In genomic region chr10:88944813-88945212, GRCh38 we compare ENCODE assay signal across 10 cellular contexts. TPM values are rescaled to one million over a fixed set of nuclear protein-coding genes. Genes with fewer than 3 reads are reported as not detected.
DNase-seq lines count a peak whose midpoint lies in the region; ATAC-seq, FAIRE-seq and TF ChIP-seq lines count a peak whose summit lies in the region.
"Had no signal": no experiment of that assay in that cellular context is flagged by ENCODE, and none has a peak within 500 bp of the region (broad histone marks: within the 10 kb centered on the region; RNA-seq: fewer than 3 reads in every experiment).

No MANE protein-coding gene starts in this region.

- H3K9me3 ChIP-seq in A673 (ENCODE audit: low read depth, low read length, poor library complexity, severe bottlenecking) (no peaks in the 10 kb centered on the region), GM12878 (replicated peaks; ENCODE audit: control insufficient read depth, insufficient read depth, low read length) (no peaks in the 10 kb centered on the region), prostate gland (no peaks in the 10 kb centered on the region)
- H3K9me3 ChIP-seq: A549 had no signal

- SMC1A ChIA-PET in GM12878 (lab: Charles Lee; ENCODE audit: uncharacterized antibody, unreplicated experiment) = interaction anchor here (0.8 to 5.2 kb wide), 23 partner anchors 8 to 425 kb away, joined by 3 to 28 read pairs (median 4); partner anchors contain the start of gene FAS

- intact Hi-C loops in A673 (cut with micrococcal nuclease; ENCODE audit: unreplicated experiment) = no loop called here
- intact Hi-C loops in GM12878 (cut with micrococcal nuclease; ENCODE audit: unreplicated experiment) = no loop called here
- intact Hi-C loops in prostate gland (cut with DNase I) = no loop called here

- no TSS peak for BruUV-seq in A673 (replicated peaks; lab: Mats Ljungman, UMichigan)
- no TSS peak for BruUV-seq in GM12878 (replicated peaks; lab: Mats Ljungman, UMichigan)

- DNase-seq in A673 (ENCODE audit: low spot score) (no peak), GM12878 (ENCODE audit: low read depth, low spot score) (no peak), prostate gland (ENCODE audit: low spot score) (no peak), NCI-H510A treated with DMSO at 0.1 percent for 48 hours (lab: John Stamatoyannopoulos, UW) (no peak), ACHN (no peak)
- DNase-seq: erythroblast had no signal

- no peak for TF ChIP-seq RAD21 in GM12878 (IDR thresholded peaks at IDR 0.05; ENCODE audit: insufficient read depth, low read depth, low read length)

- FAIRE-seq in GM12878 (lab: Jason Lieb, UNC) = peak; percentile 83
- FAIRE-seq: A549 had no signal

- POLR2A ChIA-PET in A673 (lab: Charles Lee; ENCODE audit: low non-redundant PET) = no interaction called here
- POLR2A ChIA-PET in GM12878 (lab: Charles Lee) = interaction anchor here (1.0 kb wide), 1 partner anchor 46 kb away, joined by 3 read pairs; no protein-coding TSS in a partner anchor

- in situ Hi-C loops in GM12878 (cut with MboI) = no loop called here
- in situ Hi-C loops in ACHN (cut with HindIII; ENCODE audit: low pct_ligation_motif_present, low pct_unique_long_range_greater_than_20kb, low sequenced_read_pairs) = no loop called here

- peak overlapping the region; percentile 25 for H3K27ac ChIP-seq in A673 (ENCODE audit: low read depth, low read length, poor library complexity, severe bottlenecking)
- H3K27ac ChIP-seq in GM12878 (ENCODE audit: control insufficient read depth, insufficient read depth) = 0 out of 2 replicates have a peak overlapping the region, but pooled peaks have one; percentile 45
- H3K27ac ChIP-seq in prostate gland = no peak overlapping the region
- H3K27ac ChIP-seq: A549 had no signal

- no peak overlapping the region for H2AFZ ChIP-seq in GM12878 (ENCODE audit: control insufficient read depth, low read depth, low read length)

- H3K4me1 ChIP-seq in A673 (ENCODE audit: insufficient read depth, low read length, poor library complexity, severe bottlenecking) (peaks cover 9% of the 10 kb centered on the region), GM12878 (ENCODE audit: control insufficient read depth, insufficient read depth, low read length) (peaks cover 4% of the 10 kb centered on the region), prostate gland (replicated peaks) (no peaks in the 10 kb centered on the region)
- H3K4me1 ChIP-seq: A549 had no signal

- 0% methylated on average over 3 of the region's 3 CpGs for WGBS in GM12878 (ENCODE audit: insufficient coverage, insufficient replicate concordance, low lambda C conversion rate, missing lambda C conversion rate)
- 59% methylated on average over 3 of the region's 3 CpGs for WGBS in prostate gland

- H3K27me3 ChIP-seq in A673 (replicated peaks; ENCODE audit: insufficient read depth, low read depth, low read length, poor library complexity) (no peaks in the 10 kb centered on the region), GM12878 (replicated peaks in 1 of 2; ENCODE audit: control insufficient read depth in 2 of 2, insufficient read depth in 2 of 2, low read length in 1 of 2) (no peaks in the 10 kb centered on the region), prostate gland (replicated peaks; ENCODE audit: insufficient read depth) (no peaks in the 10 kb centered on the region)

- RAD21 ChIA-PET in GM12878 (lab: Charles Lee; ENCODE audit: unreplicated experiment) = interaction anchor here (0.9 to 3.6 kb wide), 9 partner anchors 9 to 265 kb away, joined by 3 to 21 read pairs (median 5); partner anchors contain the start of gene FAS

- peak overlapping the region; percentile 15 for H3K4me2 ChIP-seq in GM12878 (ENCODE audit: control insufficient read depth, insufficient read depth)
- H3K4me2 ChIP-seq: A549 had no signal

- H3K36me3 ChIP-seq in A673 (ENCODE audit: insufficient read depth, low read length, poor library complexity, severe bottlenecking) = peaks cover 19% of the 10 kb centered on the region
- no peaks in the 10 kb centered on the region; a peak in 1 of 4 replicates for H3K36me3 ChIP-seq in GM12878 (ENCODE audit: control insufficient read depth in 2 of 2, insufficient read depth in 2 of 2, low read length in 1 of 2)
- H3K36me3 ChIP-seq in prostate gland = no peaks in the 10 kb centered on the region

- peak; percentile 74 for ATAC-seq in GM18868 (IDR thresholded peaks at IDR 0.05; ENCODE audit: unreplicated experiment)
- ATAC-seq in HG02759 (IDR thresholded peaks at IDR 0.05; ENCODE audit: unreplicated experiment) = peak; percentile 49
- ATAC-seq in GM12878 = peak; percentile 91
- no peak for ATAC-seq in GM18873 (IDR thresholded peaks at IDR 0.05; ENCODE audit: low FRiP score, unreplicated experiment)
- ATAC-seq: A549 had no signal

- no peak overlapping the region for H3K9ac ChIP-seq in GM12878 (ENCODE audit: control insufficient read depth, insufficient read depth, low read length)

- CTCF ChIA-PET in A673 (lab: Charles Lee) = no interaction called here
- CTCF ChIA-PET in GM12878 (lab: Yijun Ruan, JAX) = interaction anchor here (1.0 to 5.3 kb wide), 12 partner anchors 8 to 299 kb away, joined by 3 to 42 read pairs (median 8); no protein-coding TSS in a partner anchor

- peak in 1 of 2 experiments; percentile 38; a peak in 1 of 4 replicates for TF ChIP-seq EP300 in GM12878 (IDR thresholded peaks at IDR 0.05; ENCODE audit: borderline replicate concordance in 1 of 2, control insufficient read depth in 1 of 2, low read depth in 2 of 2, low read length in 2 of 2)

- H3K79me2 ChIP-seq in GM12878 (ENCODE audit: control insufficient read depth, insufficient read depth, low read length) = no peaks in the 10 kb centered on the region

- H3K4me3 ChIP-seq in A673 (ENCODE audit: low read depth, low read length, poor library complexity, severe bottlenecking) (no peak overlapping the region), GM12878 (no peak overlapping the region), prostate gland (no peak overlapping the region)
- H3K4me3 ChIP-seq: A549 had no signal

- no peaks in the 10 kb centered on the region for H4K20me1 ChIP-seq in GM12878 (ENCODE audit: control insufficient read depth, insufficient read depth)

- no peak for TF ChIP-seq CTCF in A673 (conservative IDR thresholded peaks at IDR 0.05; ENCODE audit: low read depth, low read length)
- no peak for TF ChIP-seq CTCF in GM12878 (IDR thresholded peaks at IDR 0.05 in 2 of 3, conservative IDR thresholded peaks at IDR 0.05 in 1 of 3; ENCODE audit: control insufficient read depth in 2 of 3, extremely low read depth in 1 of 3, insufficient read depth in 1 of 3, low read depth in 3 of 3, low read length in 3 of 3)
- no peak for TF ChIP-seq CTCF in prostate gland (IDR thresholded peaks at IDR 0.05)

- TF ChIP-seq POLR2A in GM12878 (IDR thresholded peaks at IDR 0.05; ENCODE audit: low read depth, low read length) (no peak), prostate gland (IDR thresholded peaks at IDR 0.05) (no peak)

TF ChIP-seq in GM12878, 131 proteins besides CTCF, POLR2A, EP300 and RAD21 (continues in another document):
- TF ChIP-seq RBBP5 (conservative IDR thresholded peaks at IDR 0.05) (no peak), MAX (IDR thresholded peaks at IDR 0.05; ENCODE audit: low read depth, low read length) (no peak), IKZF1 (conservative IDR thresholded peaks at IDR 0.05) (peak; percentile 51), ETV6 (conservative IDR thresholded peaks at IDR 0.05 in 1 of 2, IDR thresholded peaks at IDR 0.05 in 1 of 2; ENCODE audit: borderline replicate concordance in 1 of 2, low read depth in 1 of 2) (peak in 1 of 2 experiments; percentile 62; a peak in 1 of 4 replicates), RB1 (IDR thresholded peaks at IDR 0.05; ENCODE audit: borderline replicate concordance) (no peak)

RNA-seq across cellular contexts. Expression of gene ACTA2, which starts 7.8 kb away (rescaled TPM):
- total RNA-seq in A673 (2021) = 52.2 and 78.4 TPM in 2 replicates
- total RNA-seq in GM12878 (2013; cell fraction: nucleolus; rRNA removed) = 23.9 and 26.3 TPM in 2 replicates
- 25.3 and 32.5 TPM in 2 replicates for total RNA-seq in GM12878 (2014; rRNA removed)
- 19.1 and 19.7 TPM in 2 replicates for total RNA-seq in GM12878 (2014; rRNA removed; fragmentation: Illumina TruSeq; extraction: Trizol)
- total RNA-seq in GM12878 (2021) = 38.4 and 39.2 TPM in 2 replicates
- 43.4 TPM for polyA plus RNA-seq in GM12878 (2011; ENCODE audit: low read depth)
- polyA plus RNA-seq in GM12878 (2011; rRNA removed) = 18.1 and 32.2 TPM in 2 replicates
- polyA plus RNA-seq in GM12878 (2011; cell fraction: cytosol; rRNA removed) = 54.6 and 70.4 TPM in 2 replicates
- polyA plus RNA-seq in GM12878 (2011; cell fraction: nucleus; rRNA removed) = 40.9 and 41.4 TPM in 2 replicates
- polyA plus RNA-seq in GM12878 (2012) = 45.7 and 60.9 TPM in 2 replicates
- 39.5 and 39.9 TPM in 2 replicates for polyA plus RNA-seq in GM12878 (2014; fragmentation: Illumina TruSeq; extraction: Trizol)
- 10 to 100 TPM in 1 of 2 experiments, 1 to 10 TPM in 1; 7.4 to 11.6 TPM for polyA plus RNA-seq in GM12878 (2014; fragmentation: Nextera tagmentation; extraction: Ambion mirVana)
- polyA plus RNA-seq in GM12878 (2014; rRNA removed) = 23.9 and 32.0 TPM in 2 replicates
- polyA plus RNA-seq in GM12878 (2016; fragmentation: Nextera tagmentation; extraction: Ambion mirVana) = 10 to 100 TPM; 75.4 to 78.2 TPM
- polyA minus RNA-seq in GM12878 (2011; rRNA and poly(A)+ RNA removed) = 44.8 and 58.0 TPM in 2 replicates
- 28.2 and 29.3 TPM in 2 replicates for polyA minus RNA-seq in GM12878 (2011; cell fraction: cytosol; rRNA and poly(A)+ RNA removed)
- 19.0 and 37.1 TPM in 2 replicates for polyA minus RNA-seq in GM12878 (2011; cell fraction: nucleus; rRNA and poly(A)+ RNA removed)
- 1,000 to 10,000 TPM; 1,024 to 1,957 TPM for total RNA-seq in prostate gland

RNA-seq across cellular contexts. Expression of gene FAS, which starts 45.8 kb away (rescaled TPM):
- total RNA-seq in A673 (2021) (30.4 and 40.3 TPM in 2 replicates), GM12878 (2014; rRNA removed) (70.0 and 85.3 TPM in 2 replicates), GM12878 (2014; rRNA removed; fragmentation: Illumina TruSeq; extraction: Trizol) (78.2 and 82.0 TPM in 2 replicates), GM12878 (2021) (61.1 and 62.9 TPM in 2 replicates), prostate gland (10 to 100 TPM; 13.7 to 17.7 TPM)
- total RNA-seq in GM12878 (2013; cell fraction: nucleolus; rRNA removed) = 387 and 393 TPM in 2 replicates
- polyA plus RNA-seq in GM12878 (2011; ENCODE audit: low read depth) = 25.2 TPM
- polyA plus RNA-seq in GM12878 (2011; rRNA removed) (147 and 217 TPM in 2 replicates), GM12878 (2014; fragmentation: Illumina TruSeq; extraction: Trizol) (89.8 and 117 TPM in 2 replicates), GM12878 (2014; fragmentation: Nextera tagmentation; extraction: Ambion mirVana) (10 to 100 TPM; 50.1 to 54.9 TPM), GM12878 (2014; rRNA removed) (46.4 and 55.8 TPM in 2 replicates), GM12878 (2016; fragmentation: Nextera tagmentation; extraction: Ambion mirVana) (10 to 100 TPM; 69.9 to 73.7 TPM)
- polyA plus RNA-seq in GM12878 (2011; cell fraction: cytosol; rRNA removed) = 63.3 and 70.5 TPM in 2 replicates
- 80.6 and 126 TPM in 2 replicates for polyA plus RNA-seq in GM12878 (2011; cell fraction: nucleus; rRNA removed)
- polyA plus RNA-seq in GM12878 (2012) = 42.9 and 53.2 TPM in 2 replicates
- polyA minus RNA-seq in GM12878 (2011; rRNA and poly(A)+ RNA removed) = 125 and 188 TPM in 2 replicates
- polyA minus RNA-seq in GM12878 (2011; cell fraction: cytosol; rRNA and poly(A)+ RNA removed) = 40.6 and 46.1 TPM in 2 replicates
- polyA minus RNA-seq in GM12878 (2011; cell fraction: nucleus; rRNA and poly(A)+ RNA removed) = 104 and 109 TPM in 2 replicates

Comparison
In these comparisons a context has a peak if more than half of its experiments do, and no peak if none do; other contexts are left out.
1. H3K27ac ChIP-seq: peak in A673 (single experiment) and GM12878 (single experiment); none in prostate gland (0 of 2).
2. RNA of gene ACTA2, which starts 7.8 kb away (total RNA-seq): 1,024 to 1,957 TPM in prostate gland; 52.2 to 78.4 TPM in A673 and 19.1 to 39.2 TPM in GM12878; every median in the first group is over 10 times any median in the second.